ENCODE assay signal across 1 cellular context in the genomic region with DNA sequence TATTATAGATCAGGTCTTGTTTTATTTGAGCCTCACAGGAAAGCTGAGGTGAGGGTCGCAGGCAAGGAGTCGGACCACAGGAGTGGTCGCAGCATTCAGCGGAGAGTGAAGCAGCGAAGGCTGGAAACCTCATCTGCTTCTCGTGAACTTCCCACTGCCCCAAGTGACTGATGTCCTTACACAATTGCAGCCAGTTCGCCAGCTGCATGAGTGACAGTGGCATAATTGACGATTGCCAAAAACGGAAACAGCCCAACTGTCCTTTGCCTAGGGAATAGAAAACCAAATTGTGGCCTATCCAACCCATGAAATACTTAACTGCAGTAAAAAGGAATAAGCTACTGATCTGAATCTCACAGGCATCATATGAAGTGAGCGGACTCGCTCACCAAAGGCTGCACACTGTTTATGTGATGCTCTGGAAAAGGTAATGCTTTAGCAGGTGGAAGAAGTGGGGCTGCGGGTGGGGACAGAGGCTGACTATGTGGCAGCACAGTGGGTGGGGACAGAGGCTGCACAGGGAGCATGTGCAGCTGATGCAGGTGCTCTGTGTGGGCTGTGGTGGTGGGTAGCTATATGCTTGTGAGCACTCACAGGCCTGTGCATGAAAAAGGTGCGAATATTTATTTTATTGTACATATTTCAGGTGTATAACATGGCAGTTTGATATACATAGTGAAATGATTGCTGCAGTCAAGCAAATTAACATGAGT.
TF ChIP-seq lines count a peak whose summit lies in the region.

No MANE protein-coding gene starts in this region.

TF ChIP-seq in K562, 482 proteins besides CTCF, POLR2A, EP300 and RAD21 (continued from another document):
- TF ChIP-seq, protein P1, sequence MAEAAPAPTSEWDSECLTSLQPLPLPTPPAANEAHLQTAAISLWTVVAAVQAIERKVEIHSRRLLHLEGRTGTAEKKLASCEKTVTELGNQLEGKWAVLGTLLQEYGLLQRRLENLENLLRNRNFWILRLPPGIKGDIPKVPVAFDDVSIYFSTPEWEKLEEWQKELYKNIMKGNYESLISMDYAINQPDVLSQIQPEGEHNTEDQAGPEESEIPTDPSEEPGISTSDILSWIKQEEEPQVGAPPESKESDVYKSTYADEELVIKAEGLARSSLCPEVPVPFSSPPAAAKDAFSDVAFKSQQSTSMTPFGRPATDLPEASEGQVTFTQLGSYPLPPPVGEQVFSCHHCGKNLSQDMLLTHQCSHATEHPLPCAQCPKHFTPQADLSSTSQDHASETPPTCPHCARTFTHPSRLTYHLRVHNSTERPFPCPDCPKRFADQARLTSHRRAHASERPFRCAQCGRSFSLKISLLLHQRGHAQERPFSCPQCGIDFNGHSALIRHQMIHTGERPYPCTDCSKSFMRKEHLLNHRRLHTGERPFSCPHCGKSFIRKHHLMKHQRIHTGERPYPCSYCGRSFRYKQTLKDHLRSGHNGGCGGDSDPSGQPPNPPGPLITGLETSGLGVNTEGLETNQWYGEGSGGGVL (CRISPR knock-in tag; IDR thresholded peaks at IDR 0.05) = no peak
- TF ChIP-seq SMAD2 (IDR thresholded peaks at IDR 0.05; ENCODE audit: low read depth, low read length) (no peak), NCOR1 (IDR thresholded peaks at IDR 0.05) (no peak), ZNF785 (CRISPR knock-in tag; IDR thresholded peaks at IDR 0.05) (no peak), RNF2 (IDR thresholded peaks at IDR 0.05) (peak; percentile 55; the same call in 1 of the 2 replicates), TGIF2 (CRISPR knock-in tag; IDR thresholded peaks at IDR 0.05) (no peak), ZNF263 (CRISPR knock-in tag; IDR thresholded peaks at IDR 0.05; ENCODE audit: borderline replicate concordance) (no peak), NFIC (IDR thresholded peaks at IDR 0.05) (no peak), MAFK (IDR thresholded peaks at IDR 0.05; ENCODE audit: low read length) (no peak), BMI1 (IDR thresholded peaks at IDR 0.05; ENCODE audit: low read length) (peak; percentile 44; the same call in 1 of the 2 replicates), TEAD1 (CRISPR knock-in tag; IDR thresholded peaks at IDR 0.05) (no peak), ZNF184 (CRISPR knock-in tag; IDR thresholded peaks at IDR 0.05) (no peak), SMC3 (conservative IDR thresholded peaks at IDR 0.05; ENCODE audit: insufficient read depth, low read depth, low read length) (no peak), RBM17 (IDR thresholded peaks at IDR 0.05; ENCODE audit: borderline replicate concordance, low read depth, low read length) (no peak), HNRNPH1 (optimal IDR thresholded peaks at IDR 0.05; ENCODE audit: low read depth, low read length) (no peak), ZNF274 (IDR thresholded peaks at IDR 0.05; ENCODE audit: borderline replicate concordance, low read depth, low read length) (no peak), ZBTB1 (CRISPR knock-in tag; IDR thresholded peaks at IDR 0.05; ENCODE audit: borderline replicate concordance, low read depth) (no peak), KLF16 (IDR thresholded peaks at IDR 0.05) (no peak), CBX8 (IDR thresholded peaks at IDR 0.05; ENCODE audit: borderline replicate concordance, extremely low read depth, low read depth, low read length, poor library complexity, severe bottlenecking) (peak; percentile 57), MEF2D (tag; conservative IDR thresholded peaks at IDR 0.05; ENCODE audit: low read depth) (no peak), CHCHD3 (CRISPR knock-in tag; IDR thresholded peaks at IDR 0.05) (no peak), POLR2H (tag; IDR thresholded peaks at IDR 0.05; ENCODE audit: low read depth) (no peak), TRIM24 (IDR thresholded peaks at IDR 0.05) (no peak), TCF3 (CRISPR knock-in tag; IDR thresholded peaks at IDR 0.05) (no peak), FOXJ2 (tag; IDR thresholded peaks at IDR 0.05) (no peak), TRIM28 (IDR thresholded peaks at IDR 0.05) (no peak), NFE2L1 (tag; IDR thresholded peaks at IDR 0.05; ENCODE audit: borderline replicate concordance, low read depth) (no peak), CAMTA2 (CRISPR knock-in tag; conservative IDR thresholded peaks at IDR 0.05) (no peak)
- TF ChIP-seq, protein P2, sequence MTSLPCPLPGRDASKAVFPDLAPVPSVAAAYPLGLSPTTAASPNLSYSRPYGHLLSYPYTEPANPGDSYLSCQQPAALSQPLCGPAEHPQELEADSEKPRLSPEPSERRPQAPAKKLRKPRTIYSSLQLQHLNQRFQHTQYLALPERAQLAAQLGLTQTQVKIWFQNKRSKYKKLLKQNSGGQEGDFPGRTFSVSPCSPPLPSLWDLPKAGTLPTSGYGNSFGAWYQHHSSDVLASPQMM (CRISPR knock-in tag; IDR thresholded peaks at IDR 0.05) = no peak
- TF ChIP-seq, protein P3, sequence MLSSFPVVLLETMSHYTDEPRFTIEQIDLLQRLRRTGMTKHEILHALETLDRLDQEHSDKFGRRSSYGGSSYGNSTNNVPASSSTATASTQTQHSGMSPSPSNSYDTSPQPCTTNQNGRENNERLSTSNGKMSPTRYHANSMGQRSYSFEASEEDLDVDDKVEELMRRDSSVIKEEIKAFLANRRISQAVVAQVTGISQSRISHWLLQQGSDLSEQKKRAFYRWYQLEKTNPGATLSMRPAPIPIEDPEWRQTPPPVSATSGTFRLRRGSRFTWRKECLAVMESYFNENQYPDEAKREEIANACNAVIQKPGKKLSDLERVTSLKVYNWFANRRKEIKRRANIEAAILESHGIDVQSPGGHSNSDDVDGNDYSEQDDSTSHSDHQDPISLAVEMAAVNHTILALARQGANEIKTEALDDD (IDR thresholded peaks at IDR 0.05) = no peak
- TF ChIP-seq, protein P4, sequence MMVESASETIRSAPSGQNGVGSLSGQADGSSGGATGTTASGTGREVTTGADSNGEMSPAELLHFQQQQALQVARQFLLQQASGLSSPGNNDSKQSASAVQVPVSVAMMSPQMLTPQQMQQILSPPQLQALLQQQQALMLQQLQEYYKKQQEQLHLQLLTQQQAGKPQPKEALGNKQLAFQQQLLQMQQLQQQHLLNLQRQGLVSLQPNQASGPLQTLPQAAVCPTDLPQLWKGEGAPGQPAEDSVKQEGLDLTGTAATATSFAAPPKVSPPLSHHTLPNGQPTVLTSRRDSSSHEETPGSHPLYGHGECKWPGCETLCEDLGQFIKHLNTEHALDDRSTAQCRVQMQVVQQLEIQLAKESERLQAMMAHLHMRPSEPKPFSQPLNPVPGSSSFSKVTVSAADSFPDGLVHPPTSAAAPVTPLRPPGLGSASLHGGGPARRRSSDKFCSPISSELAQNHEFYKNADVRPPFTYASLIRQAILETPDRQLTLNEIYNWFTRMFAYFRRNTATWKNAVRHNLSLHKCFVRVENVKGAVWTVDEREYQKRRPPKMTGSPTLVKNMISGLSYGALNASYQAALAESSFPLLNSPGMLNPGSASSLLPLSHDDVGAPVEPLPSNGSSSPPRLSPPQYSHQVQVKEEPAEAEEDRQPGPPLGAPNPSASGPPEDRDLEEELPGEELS (CRISPR knock-in tag; IDR thresholded peaks at IDR 0.05; ENCODE audit: borderline replicate concordance) = no peak
- TF ChIP-seq, protein P5, sequence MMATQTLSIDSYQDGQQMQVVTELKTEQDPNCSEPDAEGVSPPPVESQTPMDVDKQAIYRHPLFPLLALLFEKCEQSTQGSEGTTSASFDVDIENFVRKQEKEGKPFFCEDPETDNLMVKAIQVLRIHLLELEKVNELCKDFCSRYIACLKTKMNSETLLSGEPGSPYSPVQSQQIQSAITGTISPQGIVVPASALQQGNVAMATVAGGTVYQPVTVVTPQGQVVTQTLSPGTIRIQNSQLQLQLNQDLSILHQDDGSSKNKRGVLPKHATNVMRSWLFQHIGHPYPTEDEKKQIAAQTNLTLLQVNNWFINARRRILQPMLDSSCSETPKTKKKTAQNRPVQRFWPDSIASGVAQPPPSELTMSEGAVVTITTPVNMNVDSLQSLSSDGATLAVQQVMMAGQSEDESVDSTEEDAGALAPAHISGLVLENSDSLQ (IDR thresholded peaks at IDR 0.05) = 0 out of 2 replicates have a peak, but pooled peaks have one; percentile 6
- TF ChIP-seq, protein P6, sequence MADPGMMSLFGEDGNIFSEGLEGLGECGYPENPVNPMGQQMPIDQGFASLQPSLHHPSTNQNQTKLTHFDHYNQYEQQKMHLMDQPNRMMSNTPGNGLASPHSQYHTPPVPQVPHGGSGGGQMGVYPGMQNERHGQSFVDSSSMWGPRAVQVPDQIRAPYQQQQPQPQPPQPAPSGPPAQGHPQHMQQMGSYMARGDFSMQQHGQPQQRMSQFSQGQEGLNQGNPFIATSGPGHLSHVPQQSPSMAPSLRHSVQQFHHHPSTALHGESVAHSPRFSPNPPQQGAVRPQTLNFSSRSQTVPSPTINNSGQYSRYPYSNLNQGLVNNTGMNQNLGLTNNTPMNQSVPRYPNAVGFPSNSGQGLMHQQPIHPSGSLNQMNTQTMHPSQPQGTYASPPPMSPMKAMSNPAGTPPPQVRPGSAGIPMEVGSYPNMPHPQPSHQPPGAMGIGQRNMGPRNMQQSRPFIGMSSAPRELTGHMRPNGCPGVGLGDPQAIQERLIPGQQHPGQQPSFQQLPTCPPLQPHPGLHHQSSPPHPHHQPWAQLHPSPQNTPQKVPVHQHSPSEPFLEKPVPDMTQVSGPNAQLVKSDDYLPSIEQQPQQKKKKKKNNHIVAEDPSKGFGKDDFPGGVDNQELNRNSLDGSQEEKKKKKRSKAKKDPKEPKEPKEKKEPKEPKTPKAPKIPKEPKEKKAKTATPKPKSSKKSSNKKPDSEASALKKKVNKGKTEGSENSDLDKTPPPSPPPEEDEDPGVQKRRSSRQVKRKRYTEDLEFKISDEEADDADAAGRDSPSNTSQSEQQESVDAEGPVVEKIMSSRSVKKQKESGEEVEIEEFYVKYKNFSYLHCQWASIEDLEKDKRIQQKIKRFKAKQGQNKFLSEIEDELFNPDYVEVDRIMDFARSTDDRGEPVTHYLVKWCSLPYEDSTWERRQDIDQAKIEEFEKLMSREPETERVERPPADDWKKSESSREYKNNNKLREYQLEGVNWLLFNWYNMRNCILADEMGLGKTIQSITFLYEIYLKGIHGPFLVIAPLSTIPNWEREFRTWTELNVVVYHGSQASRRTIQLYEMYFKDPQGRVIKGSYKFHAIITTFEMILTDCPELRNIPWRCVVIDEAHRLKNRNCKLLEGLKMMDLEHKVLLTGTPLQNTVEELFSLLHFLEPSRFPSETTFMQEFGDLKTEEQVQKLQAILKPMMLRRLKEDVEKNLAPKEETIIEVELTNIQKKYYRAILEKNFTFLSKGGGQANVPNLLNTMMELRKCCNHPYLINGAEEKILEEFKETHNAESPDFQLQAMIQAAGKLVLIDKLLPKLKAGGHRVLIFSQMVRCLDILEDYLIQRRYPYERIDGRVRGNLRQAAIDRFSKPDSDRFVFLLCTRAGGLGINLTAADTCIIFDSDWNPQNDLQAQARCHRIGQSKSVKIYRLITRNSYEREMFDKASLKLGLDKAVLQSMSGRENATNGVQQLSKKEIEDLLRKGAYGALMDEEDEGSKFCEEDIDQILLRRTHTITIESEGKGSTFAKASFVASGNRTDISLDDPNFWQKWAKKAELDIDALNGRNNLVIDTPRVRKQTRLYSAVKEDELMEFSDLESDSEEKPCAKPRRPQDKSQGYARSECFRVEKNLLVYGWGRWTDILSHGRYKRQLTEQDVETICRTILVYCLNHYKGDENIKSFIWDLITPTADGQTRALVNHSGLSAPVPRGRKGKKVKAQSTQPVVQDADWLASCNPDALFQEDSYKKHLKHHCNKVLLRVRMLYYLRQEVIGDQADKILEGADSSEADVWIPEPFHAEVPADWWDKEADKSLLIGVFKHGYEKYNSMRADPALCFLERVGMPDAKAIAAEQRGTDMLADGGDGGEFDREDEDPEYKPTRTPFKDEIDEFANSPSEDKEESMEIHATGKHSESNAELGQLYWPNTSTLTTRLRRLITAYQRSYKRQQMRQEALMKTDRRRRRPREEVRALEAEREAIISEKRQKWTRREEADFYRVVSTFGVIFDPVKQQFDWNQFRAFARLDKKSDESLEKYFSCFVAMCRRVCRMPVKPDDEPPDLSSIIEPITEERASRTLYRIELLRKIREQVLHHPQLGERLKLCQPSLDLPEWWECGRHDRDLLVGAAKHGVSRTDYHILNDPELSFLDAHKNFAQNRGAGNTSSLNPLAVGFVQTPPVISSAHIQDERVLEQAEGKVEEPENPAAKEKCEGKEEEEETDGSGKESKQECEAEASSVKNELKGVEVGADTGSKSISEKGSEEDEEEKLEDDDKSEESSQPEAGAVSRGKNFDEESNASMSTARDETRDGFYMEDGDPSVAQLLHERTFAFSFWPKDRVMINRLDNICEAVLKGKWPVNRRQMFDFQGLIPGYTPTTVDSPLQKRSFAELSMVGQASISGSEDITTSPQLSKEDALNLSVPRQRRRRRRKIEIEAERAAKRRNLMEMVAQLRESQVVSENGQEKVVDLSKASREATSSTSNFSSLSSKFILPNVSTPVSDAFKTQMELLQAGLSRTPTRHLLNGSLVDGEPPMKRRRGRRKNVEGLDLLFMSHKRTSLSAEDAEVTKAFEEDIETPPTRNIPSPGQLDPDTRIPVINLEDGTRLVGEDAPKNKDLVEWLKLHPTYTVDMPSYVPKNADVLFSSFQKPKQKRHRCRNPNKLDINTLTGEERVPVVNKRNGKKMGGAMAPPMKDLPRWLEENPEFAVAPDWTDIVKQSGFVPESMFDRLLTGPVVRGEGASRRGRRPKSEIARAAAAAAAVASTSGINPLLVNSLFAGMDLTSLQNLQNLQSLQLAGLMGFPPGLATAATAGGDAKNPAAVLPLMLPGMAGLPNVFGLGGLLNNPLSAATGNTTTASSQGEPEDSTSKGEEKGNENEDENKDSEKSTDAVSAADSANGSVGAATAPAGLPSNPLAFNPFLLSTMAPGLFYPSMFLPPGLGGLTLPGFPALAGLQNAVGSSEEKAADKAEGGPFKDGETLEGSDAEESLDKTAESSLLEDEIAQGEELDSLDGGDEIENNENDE (IDR thresholded peaks at IDR 0.05; ENCODE audit: low read depth, low read length) = no peak
